ENCODE assay signal across 1 cellular context in the genomic region with DNA sequence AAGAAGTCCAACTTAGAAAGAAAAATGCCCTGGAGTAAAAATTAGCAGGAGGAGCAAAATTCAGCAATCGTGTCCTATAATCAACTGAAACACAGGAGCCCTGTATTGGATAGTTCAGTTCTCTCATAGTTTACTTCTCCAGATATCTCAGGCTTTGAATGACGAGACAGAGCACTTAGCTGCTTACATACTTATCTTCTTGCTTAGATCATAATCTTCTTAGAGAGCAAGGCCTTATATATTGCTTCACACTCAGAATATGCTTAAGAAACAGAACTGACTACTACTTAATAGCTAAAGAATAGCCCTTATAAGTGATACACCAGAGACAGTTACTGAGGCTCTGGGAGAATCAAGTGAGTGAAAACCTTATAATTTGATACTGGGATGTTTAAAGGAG.
TF ChIP-seq lines count a peak whose summit lies in the region.

No MANE protein-coding gene starts in this region.

TF ChIP-seq in HepG2, 621 proteins besides CTCF, POLR2A, EP300 and RAD21 (continued from another document):
- TF ChIP-seq ZNF761 (CRISPR knock-in tag; conservative IDR thresholded peaks at IDR 0.05) (no peak), ZNF292 (CRISPR knock-in tag; IDR thresholded peaks at IDR 0.05; ENCODE audit: borderline replicate concordance, low read depth) (no peak), MXD4 (CRISPR knock-in tag; IDR thresholded peaks at IDR 0.05) (no peak), HOXA9 (CRISPR knock-in tag; IDR thresholded peaks at IDR 0.05; ENCODE audit: borderline replicate concordance) (no peak)
- TF ChIP-seq, protein P1, sequence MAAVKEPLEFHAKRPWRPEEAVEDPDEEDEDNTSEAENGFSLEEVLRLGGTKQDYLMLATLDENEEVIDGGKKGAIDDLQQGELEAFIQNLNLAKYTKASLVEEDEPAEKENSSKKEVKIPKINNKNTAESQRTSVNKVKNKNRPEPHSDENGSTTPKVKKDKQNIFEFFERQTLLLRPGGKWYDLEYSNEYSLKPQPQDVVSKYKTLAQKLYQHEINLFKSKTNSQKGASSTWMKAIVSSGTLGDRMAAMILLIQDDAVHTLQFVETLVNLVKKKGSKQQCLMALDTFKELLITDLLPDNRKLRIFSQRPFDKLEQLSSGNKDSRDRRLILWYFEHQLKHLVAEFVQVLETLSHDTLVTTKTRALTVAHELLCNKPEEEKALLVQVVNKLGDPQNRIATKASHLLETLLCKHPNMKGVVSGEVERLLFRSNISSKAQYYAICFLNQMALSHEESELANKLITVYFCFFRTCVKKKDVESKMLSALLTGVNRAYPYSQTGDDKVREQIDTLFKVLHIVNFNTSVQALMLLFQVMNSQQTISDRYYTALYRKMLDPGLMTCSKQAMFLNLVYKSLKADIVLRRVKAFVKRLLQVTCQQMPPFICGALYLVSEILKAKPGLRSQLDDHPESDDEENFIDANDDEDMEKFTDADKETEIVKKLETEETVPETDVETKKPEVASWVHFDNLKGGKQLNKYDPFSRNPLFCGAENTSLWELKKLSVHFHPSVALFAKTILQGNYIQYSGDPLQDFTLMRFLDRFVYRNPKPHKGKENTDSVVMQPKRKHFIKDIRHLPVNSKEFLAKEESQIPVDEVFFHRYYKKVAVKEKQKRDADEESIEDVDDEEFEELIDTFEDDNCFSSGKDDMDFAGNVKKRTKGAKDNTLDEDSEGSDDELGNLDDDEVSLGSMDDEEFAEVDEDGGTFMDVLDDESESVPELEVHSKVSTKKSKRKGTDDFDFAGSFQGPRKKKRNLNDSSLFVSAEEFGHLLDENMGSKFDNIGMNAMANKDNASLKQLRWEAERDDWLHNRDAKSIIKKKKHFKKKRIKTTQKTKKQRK (IDR thresholded peaks at IDR 0.05; ENCODE audit: low read length): no peak
TF ChIP-seq in HepG2: peak in this region for 1.
